ENCODE assay signal across 19 cellular contexts in genomic region chr11:94661444-94661843, GRCh38.
DNase-seq lines count a peak whose midpoint lies in the region; ATAC-seq, FAIRE-seq and TF ChIP-seq lines count a peak whose summit lies in the region.
"Had no signal": no experiment of that assay in that cellular context is flagged by ENCODE, and none has a peak within 500 bp of the region (broad histone marks: within the 10 kb centered on the region; RNA-seq: fewer than 3 reads in every experiment).

No MANE protein-coding gene starts in this region.

- peak overlapping the region; percentile 0; the same call in 1 of the 2 replicates for H3K4me3 ChIP-seq in GM23338
- no peak overlapping the region for H3K4me3 ChIP-seq in HUES64 (ENCODE audit: low read length)
- no peak overlapping the region for H3K4me3 ChIP-seq in small intestine (ENCODE audit: low read depth in 1 of 2, low read length in 2 of 2)
- H3K4me3 ChIP-seq: BLaER1 treated with 17β-estradiol and CSF1 and Interleukin-3, amounts not matched to agents 10 nM and 100 nM; GM23248; K562 had no signal

- POLR2A ChIA-PET in activated CD4-positive, alpha-beta T cell treated with anti-CD3 and anti-CD28 coated beads, Interleukin-2, amount 10 ng/mL, durations not matched to agents 7 days and 5 days (lab: Charles Lee): no interaction called here
- POLR2A ChIA-PET in WTC11 (lab: Charles Lee): no interaction called here

- 81% methylated on average over 1 of the region's 1 CpG for WGBS in HUES64
- 60 to 79% (median 77%) methylated on average over 1 of the region's 1 CpG for WGBS in small intestine, 3 donors

- ATAC-seq in GM23338 (no peak), WTC11 (no peak)
- ATAC-seq: CD8-positive, alpha-beta T cell; K562 had no signal

- intact Hi-C loops in activated CD4-positive, alpha-beta T cell treated with anti-CD3 and anti-CD28 coated beads, Interleukin-2, amount 10 ng/mL, durations not matched to agents 24 days and 14 days (cut with micrococcal nuclease): no loop called here

- CTCF ChIA-PET in activated CD4-positive, alpha-beta T cell treated with anti-CD3 and anti-CD28 coated beads, Interleukin-2, amount 10 ng/mL, durations not matched to agents 7 days and 5 days (lab: Charles Lee): no interaction called here
- CTCF ChIA-PET in WTC11 (lab: Charles Lee): interaction anchor here (0.6 to 2.1 kb wide), 2 partner anchors 38 to 114 kb away, joined by 3 to 6 read pairs; no protein-coding TSS in a partner anchor

- H3K9me3 Mint-ChIP-seq in activated CD4-positive, alpha-beta T cell treated with anti-CD3 and anti-CD28 coated beads, Interleukin-2, amount 10 ng/mL, durations not matched to agents 24 days and 14 days: no peaks in the 10 kb centered on the region
- H3K9me3 Mint-ChIP-seq in activated CD4-positive, alpha-beta T cell treated with anti-CD3 and anti-CD28 coated beads, Interleukin-2, amount 10 ng/mL, durations not matched to agents 7 days and 5 days: peaks cover 2% of the 10 kb centered on the region
- H3K9me3 Mint-ChIP-seq in GM23338 (peaks cover 8% of the 10 kb centered on the region), WTC11 (peaks cover 6% of the 10 kb centered on the region)
- H3K9me3 Mint-ChIP-seq: CD8-positive, alpha-beta T cell had no signal

- H3K9ac ChIP-seq in HUES64 (ENCODE audit: low read depth, low read length): no peak overlapping the region
- H3K9ac ChIP-seq: BLaER1 treated with 17β-estradiol and CSF1 and Interleukin-3, amounts not matched to agents 10 nM and 100 nM; GM23248 had no signal

- H3K27ac Mint-ChIP-seq in activated CD4-positive, alpha-beta T cell treated with anti-CD3 and anti-CD28 coated beads, Interleukin-2, amount 10 ng/mL, durations not matched to agents 24 days and 14 days: peak overlapping the region; percentile 3
- H3K27ac Mint-ChIP-seq in activated CD4-positive, alpha-beta T cell treated with anti-CD3 and anti-CD28 coated beads, Interleukin-2, amount 10 ng/mL, durations not matched to agents 7 days and 5 days: no peak overlapping the region
- H3K27ac Mint-ChIP-seq in GM23338: peak overlapping the region; percentile 7; the same call in 1 of the 2 replicates
- H3K27ac Mint-ChIP-seq in WTC11: peak overlapping the region; percentile 23
- H3K27ac Mint-ChIP-seq: B cell; CD8-positive, alpha-beta T cell had no signal

- H3K27ac ChIP-seq in GM23338 (ENCODE audit: low read depth) (peak overlapping the region; percentile 73), HUES64 (ENCODE audit: low read depth, low read length) (0 out of 2 replicates have a peak overlapping the region, but pooled peaks have one; percentile 38), small intestine (ENCODE audit: low read depth in 1 of 2, low read length in 1 of 2) (no peak overlapping the region)
- H3K27ac ChIP-seq: BLaER1 treated with 17β-estradiol and CSF1 and Interleukin-3, amounts not matched to agents 10 nM and 100 nM; GM23248 had no signal

- peaks cover 54% of the 10 kb centered on the region for H3K79me2 ChIP-seq in GM23338 (replicated peaks; ENCODE audit: insufficient read depth)

- peak; percentile 62 for DNase-seq in activated CD4-positive, alpha-beta T cell treated with anti-CD3 and anti-CD28 coated beads, Interleukin-2, amount 10 ng/mL, durations not matched to agents 24 days and 14 days
- no peak for DNase-seq in activated CD4-positive, alpha-beta T cell treated with anti-CD3 and anti-CD28 coated beads, Interleukin-2, amount 10 ng/mL, durations not matched to agents 7 days and 5 days
- DNase-seq in GM23338 (ENCODE audit: low spot score) (no peak), WTC11 (ENCODE audit: low spot score) (no peak), NCI-H524 (lab: John Stamatoyannopoulos, UW) (no peak), small intestine (no peak)
- DNase-seq in activated CD8-positive, alpha-beta memory T cell treated with anti-CD3 and anti-CD28 coated beads, Interleukin-2, amount 50 U/mL, for 48 hours: no peak
- DNase-seq: Calu3; CD8-positive, alpha-beta T cell; DMS79 treated with DMSO at 0.1 percent for 48 hours; EL; GM23248; H7 had no signal

- no peak for TF ChIP-seq CTCF in GM23338 (conservative IDR thresholded peaks at IDR 0.05; ENCODE audit: low read depth in 2 of 2)
- TF ChIP-seq CTCF in WTC11 (IDR thresholded peaks at IDR 0.05): no peak

- H3K27me3 Mint-ChIP-seq in activated CD4-positive, alpha-beta T cell treated with anti-CD3 and anti-CD28 coated beads, Interleukin-2, amount 10 ng/mL, durations not matched to agents 24 days and 14 days: peaks cover 22% of the 10 kb centered on the region
- H3K27me3 Mint-ChIP-seq in activated CD4-positive, alpha-beta T cell treated with anti-CD3 and anti-CD28 coated beads, Interleukin-2, amount 10 ng/mL, durations not matched to agents 7 days and 5 days: peaks cover 16% of the 10 kb centered on the region
- peaks cover 4% of the 10 kb centered on the region for H3K27me3 Mint-ChIP-seq in GM23338 (ENCODE audit: insufficient read depth, low read depth, poor library complexity)
- H3K27me3 Mint-ChIP-seq in WTC11 (ENCODE audit: low read depth): no peaks in the 10 kb centered on the region; the same call in 1 of the 2 replicates

- peaks cover 34% of the 10 kb centered on the region for H3K4me1 ChIP-seq in GM23338 (ENCODE audit: insufficient read depth)
- peaks cover 48% of the 10 kb centered on the region for H3K4me1 ChIP-seq in HUES64 (ENCODE audit: insufficient read depth, low read length)
- H3K4me1 ChIP-seq in small intestine (ENCODE audit: control insufficient read depth in 2 of 2, insufficient read depth in 1 of 2, low read depth in 1 of 2, low read length in 1 of 2): no peaks in the 10 kb centered on the region
- H3K4me1 ChIP-seq: BLaER1 treated with 17β-estradiol and CSF1 and Interleukin-3, amounts not matched to agents 10 nM and 100 nM had no signal

- H3K9me2 ChIP-seq in GM23338 (ENCODE audit: insufficient read depth): no peaks in the 10 kb centered on the region

- H3K36me3 ChIP-seq in GM23338 (ENCODE audit: insufficient read depth) (peaks cover 34% of the 10 kb centered on the region), HUES64 (ENCODE audit: insufficient read depth, low read length) (peaks cover 53% of the 10 kb centered on the region), small intestine (ENCODE audit: control insufficient read depth in 2 of 2, insufficient read depth in 2 of 2, low read length in 2 of 2) (no peaks in the 10 kb centered on the region)
- H3K36me3 ChIP-seq: BLaER1 treated with 17β-estradiol and CSF1 and Interleukin-3, amounts not matched to agents 10 nM and 100 nM had no signal

- H2AFZ ChIP-seq in GM23338: no peak overlapping the region
- H2AFZ ChIP-seq: GM23248 had no signal

- H3K27me3 ChIP-seq in GM23338 (ENCODE audit: insufficient read depth) (no peaks in the 10 kb centered on the region), HUES64 (ENCODE audit: insufficient read depth, low read length) (no peaks in the 10 kb centered on the region), small intestine (ENCODE audit: control insufficient read depth in 2 of 2, insufficient read depth in 2 of 2, low read length in 2 of 2) (no peaks in the 10 kb centered on the region)

- H4K20me1 ChIP-seq in GM23338 (replicated peaks; ENCODE audit: insufficient read depth): no peaks in the 10 kb centered on the region
- H4K20me1 ChIP-seq: BLaER1 treated with 17β-estradiol and CSF1 and Interleukin-3, amounts not matched to agents 10 nM and 100 nM had no signal

- H3K9me3 ChIP-seq in HUES64 (ENCODE audit: insufficient read depth, low read depth, low read length) (no peaks in the 10 kb centered on the region; the same call in 1 of the 2 replicates), small intestine (ENCODE audit: control insufficient read depth, low read depth) (no peaks in the 10 kb centered on the region)

- H3K36me3 Mint-ChIP-seq in activated CD4-positive, alpha-beta T cell treated with anti-CD3 and anti-CD28 coated beads, Interleukin-2, amount 10 ng/mL, durations not matched to agents 24 days and 14 days (ENCODE audit: low read depth): no peaks in the 10 kb centered on the region
- no peaks in the 10 kb centered on the region for H3K36me3 Mint-ChIP-seq in activated CD4-positive, alpha-beta T cell treated with anti-CD3 and anti-CD28 coated beads, Interleukin-2, amount 10 ng/mL, durations not matched to agents 7 days and 5 days (ENCODE audit: low read depth)
- H3K36me3 Mint-ChIP-seq in GM23338 (ENCODE audit: low read depth) (peaks cover 97% of the 10 kb centered on the region), WTC11 (peaks cover 84% of the 10 kb centered on the region)
- H3K36me3 Mint-ChIP-seq: CD8-positive, alpha-beta T cell had no signal

- H3F3A ChIP-seq in GM23338 (replicated peaks; ENCODE audit: low read depth): peaks cover 10% of the 10 kb centered on the region; the same call in 1 of the 2 replicates

- no peak for FAIRE-seq in small intestine (lab: Jason Lieb, UNC)
- FAIRE-seq: GM12891, GM19239 had no signal

- peaks cover 5% of the 10 kb centered on the region for H3K4me1 Mint-ChIP-seq in activated CD4-positive, alpha-beta T cell treated with anti-CD3 and anti-CD28 coated beads, Interleukin-2, amount 10 ng/mL, durations not matched to agents 24 days and 14 days
- peaks cover 4% of the 10 kb centered on the region for H3K4me1 Mint-ChIP-seq in activated CD4-positive, alpha-beta T cell treated with anti-CD3 and anti-CD28 coated beads, Interleukin-2, amount 10 ng/mL, durations not matched to agents 7 days and 5 days
- H3K4me1 Mint-ChIP-seq in GM23338 (peaks cover 68% of the 10 kb centered on the region), WTC11 (peaks cover 83% of the 10 kb centered on the region)
- H3K4me1 Mint-ChIP-seq: B cell had no signal

- H3K4me3 Mint-ChIP-seq in activated CD4-positive, alpha-beta T cell treated with anti-CD3 and anti-CD28 coated beads, Interleukin-2, amount 10 ng/mL, durations not matched to agents 24 days and 14 days: no peak overlapping the region
- no peak overlapping the region for H3K4me3 Mint-ChIP-seq in activated CD4-positive, alpha-beta T cell treated with anti-CD3 and anti-CD28 coated beads, Interleukin-2, amount 10 ng/mL, durations not matched to agents 7 days and 5 days
- H3K4me3 Mint-ChIP-seq in GM23338 (no peak overlapping the region), WTC11 (no peak overlapping the region)
- H3K4me3 Mint-ChIP-seq: B cell; CD8-positive, alpha-beta T cell had no signal

- peak overlapping the region; percentile 67 for H3K4me2 ChIP-seq in GM23338
- H3K4me2 ChIP-seq: BLaER1 treated with 17β-estradiol and CSF1 and Interleukin-3, amounts not matched to agents 10 nM and 100 nM had no signal

TF ChIP-seq in GM23338, 12 proteins besides CTCF, POLR2A, EP300 and RAD21 (continues in another document):
- TF ChIP-seq EZH2phosphoT487 (IDR thresholded peaks at IDR 0.05; ENCODE audit: unreplicated experiment) (no peak), EZH2 (IDR thresholded peaks at IDR 0.05; ENCODE audit: low read depth, unreplicated experiment) (no peak), NANOG (IDR thresholded peaks at IDR 0.05; ENCODE audit: borderline replicate concordance) (no peak)

TF ChIP-seq in WTC11, 78 proteins besides CTCF, POLR2A, EP300 and RAD21 (continues in another document):
- no peak for TF ChIP-seq KAT7 (CRISPR knock-in tag; IDR thresholded peaks at IDR 0.05; ENCODE audit: borderline replicate concordance)
- no peak for TF ChIP-seq TCF7 (CRISPR knock-in tag; IDR thresholded peaks at IDR 0.05; ENCODE audit: low read depth)
- no peak for TF ChIP-seq MYBL2 (CRISPR knock-in tag; IDR thresholded peaks at IDR 0.05)

Comparison
In these comparisons a context has a peak if more than half of its experiments do, and no peak if none do; other contexts are left out.
1. H3K27ac ChIP-seq: peak in GM23338 (single experiment) and HUES64 (single experiment); none in small intestine (0 of 2).